In the genomic region with DNA sequence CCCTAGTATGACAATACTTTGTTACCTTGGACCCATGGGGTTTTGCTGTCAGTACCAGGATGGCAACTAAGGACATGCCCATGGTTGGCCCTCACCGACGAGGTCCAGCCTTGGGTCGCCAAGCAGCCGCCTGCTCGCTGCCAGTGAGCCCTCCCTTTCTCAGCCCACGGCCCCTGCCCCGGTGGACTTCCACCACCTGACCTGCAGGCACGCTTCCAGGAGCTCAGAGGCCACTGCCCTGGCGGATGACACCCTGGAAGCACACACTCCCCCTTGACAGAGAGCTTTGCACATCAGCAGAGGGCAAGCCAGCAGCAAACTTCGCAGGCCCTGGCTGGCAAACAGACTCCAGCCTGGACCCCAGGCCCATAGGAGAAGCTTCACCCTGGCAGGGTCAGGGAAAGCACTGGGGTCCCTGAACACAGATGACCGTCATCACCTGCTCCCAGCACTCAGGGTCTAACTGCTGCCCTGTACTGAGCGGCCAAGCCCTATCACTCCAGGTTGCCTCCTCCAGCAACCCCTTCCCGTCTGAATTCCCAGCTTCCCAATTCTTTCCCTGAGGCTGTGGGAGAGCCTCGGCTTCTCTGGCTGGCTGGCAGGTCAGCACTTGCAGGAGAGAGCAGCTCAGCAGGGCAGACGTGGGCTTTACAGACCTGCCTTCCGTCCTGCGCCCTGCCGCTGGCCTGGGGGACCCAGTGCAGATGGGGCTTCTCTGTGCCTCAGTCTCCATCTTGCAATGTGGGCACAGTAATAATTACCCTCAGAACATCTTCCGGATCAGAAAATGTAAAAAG, we compare ENCODE assay signal across 17 cellular contexts. TPM values are rescaled to one million over a fixed set of nuclear protein-coding genes. Genes with fewer than 3 reads are reported as not detected.
DNase-seq lines count a peak whose midpoint lies in the region; ATAC-seq and TF ChIP-seq lines count a peak whose summit lies in the region.
"Had no signal": no experiment of that assay in that cellular context is flagged by ENCODE, and none has a peak within 500 bp of the region (broad histone marks: within the 10 kb centered on the region; RNA-seq: fewer than 3 reads in every experiment).

No MANE protein-coding gene starts in this region.

- peak overlapping the region in 11 of 12 donors; percentile 2 to 100 (median 93) for H3K27ac ChIP-seq in heart left ventricle
- H3K27ac ChIP-seq: C4-2B had no signal

- H3K27me3 ChIP-seq in adipocyte (replicated peaks; ENCODE audit: control insufficient read depth, insufficient read depth, low read length), result peaks cover 6% of the 10 kb centered on the region
- no peaks in the 10 kb centered on the region for H3K27me3 ChIP-seq in heart left ventricle
- H3K27me3 ChIP-seq: spleen had no signal

- intact Hi-C loops in heart left ventricle (cut with DNase I), result loop anchor here in 3 of 10 donors (5.0 to 10.0 kb wide), 3 partner anchors 95 to 155 kb away; a partner anchor contains a TSS

- peaks cover 33% of the 10 kb centered on the region for H3K4me1 ChIP-seq in adipocyte (ENCODE audit: control insufficient read depth, insufficient read depth, low read length)
- H3K4me1 ChIP-seq in heart left ventricle, result peaks cover 3 to 50% (median 34%) of the 10 kb centered on the region in 12 donors

- ATAC-seq in heart left ventricle, result peak in 1 of 4 donors; percentile 21
- ATAC-seq: PC-3; stimulated activated naive CD8-positive, alpha-beta T cell treated with anti-CD3 and anti-CD28 coated beads, Interleukin-15, Interleukin-2, amounts not matched to agents 100 U/mL and 50 U/mL, for 24 hours had no signal

- H3K9me3 ChIP-seq in adipocyte (ENCODE audit: control insufficient read depth, low read length) (no peaks in the 10 kb centered on the region), heart left ventricle (no peaks in the 10 kb centered on the region)
- H3K9me3 ChIP-seq: spleen had no signal

- peak overlapping the region; percentile 36 for H3K9ac ChIP-seq in adipocyte (ENCODE audit: low read length)

- DNase-seq in adipocyte (ENCODE audit: low read depth) (no peak), heart left ventricle (peak in 3 of 5 donors; percentile 66 to 85 (median 72)), neural crest cell (ENCODE audit: low read depth, low spot score) (no peak), type B pancreatic cell (ENCODE audit: extremely low spot score, unreplicated experiment) (no peak), NCI-H774 (lab: John Stamatoyannopoulos, UW) (no peak), GM10266 (ENCODE audit: extremely low spot score) (no peak)
- DNase-seq in activated effector memory CD4-positive, alpha-beta T cell treated with Interleukin-2 at 50 U/mL for 16 hours, result no peak
- DNase-seq: DMS79 treated with DMSO at 0.1 percent for 48 hours; GOT3; NCI-H1092; NCI-H446; PC-3; spleen; stimulated activated naive CD8-positive, alpha-beta T cell treated with anti-CD3 and anti-CD28 coated beads, Interleukin-15, Interleukin-2, amounts not matched to agents 100 U/mL and 50 U/mL, for 24 hours had no signal

- TF ChIP-seq CTCF in heart left ventricle (IDR thresholded peaks at IDR 0.05), result no peak
- TF ChIP-seq CTCF in neural crest cell (conservative IDR thresholded peaks at IDR 0.05), result no peak
- no peak for TF ChIP-seq CTCF in type B pancreatic cell (conservative IDR thresholded peaks at IDR 0.05)
- no peak for TF ChIP-seq CTCF in GM10266 (IDR thresholded peaks at IDR 0.05; ENCODE audit: control insufficient read depth, insufficient read depth, low read depth, missing control alignments)

- H3K9me3 Mint-ChIP-seq in neural crest cell (no peaks in the 10 kb centered on the region), type B pancreatic cell (no peaks in the 10 kb centered on the region)
- H3K9me3 Mint-ChIP-seq: activated T-helper 2 cell treated with anti-CD3 and anti-CD28 coated beads, Interferon-gamma antibody, Interleukin-2, Interleukin-4, amounts not matched to agents 10 μg/mL and 5 μg/mL and 100 μg/mL, durations not matched to agents 14 hours and 24 hours and 36 hours had no signal

- H3K4me1 Mint-ChIP-seq in neural crest cell (peaks cover 15% of the 10 kb centered on the region), type B pancreatic cell (ENCODE audit: unreplicated experiment) (peaks cover 6% of the 10 kb centered on the region)

- H3K36me3 ChIP-seq in adipocyte (ENCODE audit: control insufficient read depth, insufficient read depth, low read length, severe bottlenecking) (no peaks in the 10 kb centered on the region), heart left ventricle (peaks cover 0 to 3% (median 0%) of the 10 kb centered on the region in 9 donors)

- 32 to 45% (median 37%) methylated on average over 7 to 19 of the region's 19 CpGs for WGBS in heart left ventricle, 4 donors

- no peak overlapping the region for H3K4me3 ChIP-seq in adipocyte (ENCODE audit: low read length)
- H3K4me3 ChIP-seq in heart left ventricle, result no peak overlapping the region
- H3K4me3 ChIP-seq: lung, spleen had no signal

- H3K27ac Mint-ChIP-seq in neural crest cell (ENCODE audit: unreplicated experiment) (no peak overlapping the region), type B pancreatic cell (no peak overlapping the region)
- H3K27ac Mint-ChIP-seq: activated T-helper 2 cell treated with anti-CD3 and anti-CD28 coated beads, Interferon-gamma antibody, Interleukin-2, Interleukin-4, amounts not matched to agents 10 μg/mL and 5 μg/mL and 100 μg/mL, durations not matched to agents 14 hours and 24 hours and 36 hours had no signal

- H3K27me3 Mint-ChIP-seq in neural crest cell (ENCODE audit: low read depth) (peaks cover 49% of the 10 kb centered on the region), type B pancreatic cell (peaks cover 41% of the 10 kb centered on the region)

- H3K4me3 Mint-ChIP-seq in neural crest cell (peak overlapping the region; percentile 79), type B pancreatic cell (peak overlapping the region; percentile 36)

- TF ChIP-seq POLR2A in heart left ventricle (IDR thresholded peaks at IDR 0.05), result no peak

- H3K36me3 Mint-ChIP-seq in neural crest cell (ENCODE audit: low read depth) (no peaks in the 10 kb centered on the region), type B pancreatic cell (peaks cover 4% of the 10 kb centered on the region)

RNA-seq across cellular contexts. Expression of a gene that starts 2.7 kb away (rescaled TPM):
- total RNA-seq in heart left ventricle, result 10 to 100 TPM; 51.0 to 96.4 (median 83.6) TPM
- polyA plus RNA-seq in heart left ventricle, result 10 to 100 TPM; 21.1 to 60.9 TPM
- 15.6 and 18.1 TPM in 2 replicates for total RNA-seq in neural crest cell
- 22.7 and 22.9 TPM in 2 replicates for total RNA-seq in type B pancreatic cell (ENCODE audit: low replicate concordance)

Comparison
In these comparisons a context has a peak if more than half of its experiments do, and no peak if none do; other contexts are left out.
1. DNase-seq: peak in heart left ventricle (3 of 5); none in adipocyte (single experiment), neural crest cell (single experiment), type B pancreatic cell (single experiment), activated effector memory CD4-positive, alpha-beta T cell treated with Interleukin-2 at 50 U/mL for 16 hours (single experiment), NCI-H774 (single experiment) and GM10266 (single experiment).